Comparison of ENCODE assay signal across 22 cellular contexts in genomic region chr3:50453907-50454306, GRCh38. TPM values are rescaled to one million over a fixed set of nuclear protein-coding genes. Genes with fewer than 3 reads are reported as not detected.
DNase-seq lines count a peak whose midpoint lies in the region; ATAC-seq and TF ChIP-seq lines count a peak whose summit lies in the region.
"Had no signal": no experiment of that assay in that cellular context is flagged by ENCODE, and none has a peak within 500 bp of the region (broad histone marks: within the 10 kb centered on the region; RNA-seq: fewer than 3 reads in every experiment).

No MANE protein-coding gene starts in this region.

- no peaks in the 10 kb centered on the region for H3K23me2 ChIP-seq in H9 (ENCODE audit: insufficient read length, low read depth, low read length, poor library complexity, severe bottlenecking)

- no peak overlapping the region for H3K4ac ChIP-seq in H9 (ENCODE audit: low read depth, low read length)

- no peaks in the 10 kb centered on the region for H3K27me3 ChIP-seq in H9 (ENCODE audit: insufficient read depth, low read length)
- H3K27me3 ChIP-seq: BLaER1 treated with 17β-estradiol and CSF1 and Interleukin-3, amounts not matched to agents 10 nM and 100 nM had no signal

- no peak for ATAC-seq in Right ventricle myocardium inferior

- no peak overlapping the region for H2AK5ac ChIP-seq in H9 (ENCODE audit: insufficient read length, low read length)

- intact Hi-C loops in Right ventricle myocardium inferior (cut with DNase I) = no loop called here

- H2BK120ac ChIP-seq in H9 (ENCODE audit: low read depth, low read length, poor library complexity, severe bottlenecking) = no peak overlapping the region

- H3K4me2 ChIP-seq in H9 (ENCODE audit: insufficient read depth, insufficient read length, low read length) = no peak overlapping the region
- H3K4me2 ChIP-seq: BLaER1 treated with 17β-estradiol and CSF1 and Interleukin-3, amounts not matched to agents 10 nM and 100 nM had no signal

- H3K9me3 ChIP-seq in H9 (ENCODE audit: control insufficient read depth, low read depth, low read length) = no peaks in the 10 kb centered on the region
- H3K9me3 ChIP-seq: BLaER1 treated with 17β-estradiol and CSF1 and Interleukin-3, amounts not matched to agents 10 nM and 100 nM had no signal

- H4K5ac ChIP-seq in H9 (ENCODE audit: insufficient read length, low read depth, low read length) = no peak overlapping the region

- H3K18ac ChIP-seq in H9 (ENCODE audit: insufficient read length, low read depth, low read length) = no peak overlapping the region

- H3K14ac ChIP-seq in H9 (ENCODE audit: insufficient read depth, low read length) = no peak overlapping the region

- no peak overlapping the region for H3K27ac ChIP-seq in H9 (ENCODE audit: insufficient read length, low read depth, low read length)
- H3K27ac ChIP-seq: BLaER1 treated with 17β-estradiol and CSF1 and Interleukin-3, amounts not matched to agents 10 nM and 100 nM; HL-60; SK-N-MC had no signal

- H2BK5ac ChIP-seq in H9 (ENCODE audit: insufficient read length, low read length) = no peak overlapping the region

- no peak overlapping the region for H2AFZ ChIP-seq in H9 (ENCODE audit: low read length)

- WGBS in H9 (ENCODE audit: extremely low coverage, insufficient read length, low lambda C conversion rate) = no CpG with 5 or more reads among the region's 13 CpGs

- no peaks in the 10 kb centered on the region for H3K27me3 Mint-ChIP-seq in H9 (ENCODE audit: low read depth)
- H3K27me3 Mint-ChIP-seq in neural crest cell (ENCODE audit: low read depth) = no peaks in the 10 kb centered on the region

- H3K4me3 Mint-ChIP-seq in H9 (no peak overlapping the region), neural crest cell (no peak overlapping the region)
- H3K4me3 Mint-ChIP-seq: CD4-positive, alpha-beta memory T cell; IgD-negative memory B cell had no signal

- H3K36me3 Mint-ChIP-seq in H9 (ENCODE audit: insufficient read depth in 1 of 3, low read depth in 3 of 3) (no peaks in the 10 kb centered on the region), neural crest cell (ENCODE audit: low read depth) (no peaks in the 10 kb centered on the region)
- H3K36me3 Mint-ChIP-seq: CD4-positive, alpha-beta memory T cell; IgD-negative memory B cell had no signal

- H2BK12ac ChIP-seq in H9 (ENCODE audit: insufficient read length, low read depth, low read length) = no peak overlapping the region

- H3K56ac ChIP-seq in H9 (ENCODE audit: insufficient read length, low read depth, low read length) = no peak overlapping the region

- no peak overlapping the region for H2BK15ac ChIP-seq in H9 (ENCODE audit: low read depth, low read length)

- H3K9ac ChIP-seq in H9 (ENCODE audit: extremely low read depth, insufficient read length, low read length) = no peak overlapping the region
- H3K9ac ChIP-seq: BLaER1 treated with 17β-estradiol and CSF1 and Interleukin-3, amounts not matched to agents 10 nM and 100 nM had no signal

- DNase-seq in H9 (peak; percentile 57), SK-N-DZ (ENCODE audit: low spot score) (peak; percentile 64), ecto neural progenitor cell (ENCODE audit: low spot score) (peak; percentile 54), neural crest cell (ENCODE audit: low read depth, low spot score) (no peak), superior temporal gyrus (ENCODE audit: extremely low spot score) (no peak), SIG-M5 (lab: John Stamatoyannopoulos, UW) (no peak), Right ventricle myocardium inferior (ENCODE audit: missing footprints) (no peak), mesenteric fat pad (ENCODE audit: low spot score) (no peak)
- DNase-seq: CD4-positive, alpha-beta memory T cell; COR-L47; GOT3; NCI-H1105 treated with DMSO at 0.1 percent for 48 hours; NCI-H146; NCI-H1930; NCI-H2107; NCI-H446; NCI-H526 treated with DMSO at 0.1 percent for 48 hours; RPMI8226 had no signal

- no peak overlapping the region for H4K8ac ChIP-seq in H9 (replicated peaks; ENCODE audit: insufficient read length, low read depth, low read length)

- peaks cover 6% of the 10 kb centered on the region; the same call in 1 of the 2 replicates for H3K4me1 ChIP-seq in H9 (ENCODE audit: insufficient read depth, low read length)

- H3K79me2 ChIP-seq in H9 (ENCODE audit: insufficient read depth, low read length) = no peaks in the 10 kb centered on the region

- no peaks in the 10 kb centered on the region for H3K9me3 Mint-ChIP-seq in H9
- H3K9me3 Mint-ChIP-seq in neural crest cell = no peaks in the 10 kb centered on the region
- H3K9me3 Mint-ChIP-seq: CD4-positive, alpha-beta memory T cell; IgD-negative memory B cell had no signal

- no peak for TF ChIP-seq CTCF in H9 (conservative IDR thresholded peaks at IDR 0.05)
- no peak for TF ChIP-seq CTCF in neural crest cell (conservative IDR thresholded peaks at IDR 0.05)

- H4K20me1 ChIP-seq in H9 (ENCODE audit: control insufficient read depth, insufficient read depth, insufficient read length) = no peaks in the 10 kb centered on the region

- no peak overlapping the region for H4K91ac ChIP-seq in H9 (ENCODE audit: insufficient read length, low read depth, low read length)

- peak overlapping the region in 1 of 3 experiments; percentile 32; a peak in 1 of 7 replicates for H3K27ac Mint-ChIP-seq in H9
- H3K27ac Mint-ChIP-seq in neural crest cell (ENCODE audit: unreplicated experiment) = peak overlapping the region; percentile 35
- H3K27ac Mint-ChIP-seq: IgD-negative memory B cell had no signal

- H2BK20ac ChIP-seq in H9 (ENCODE audit: low read depth, low read length, poor library complexity, severe bottlenecking) = no peak overlapping the region

- no peak overlapping the region for H3K23ac ChIP-seq in H9 (ENCODE audit: insufficient read length, low read depth, low read length)

- H3T11ph ChIP-seq in H9 (ENCODE audit: low read length) = no peak overlapping the region

- no peaks in the 10 kb centered on the region for H3K79me1 ChIP-seq in H9 (ENCODE audit: insufficient read depth, low read depth, low read length, poor library complexity, severe bottlenecking)

- H3K4me1 Mint-ChIP-seq in H9 (peaks cover 33 to 56% of the 10 kb centered on the region in 2 experiments), neural crest cell (peaks cover 14% of the 10 kb centered on the region)
- H3K4me1 Mint-ChIP-seq: IgD-negative memory B cell had no signal

RNA-seq across cellular contexts. Expression of gene CACNA2D2, which starts 49.5 kb away (rescaled TPM):
- total RNA-seq in H9 (2021) = 27.7 and 28.1 TPM in 2 replicates
- polyA plus RNA-seq in SK-N-DZ (2014; cell fraction: cytosol; rRNA removed) = 1.4 and 1.7 TPM in 2 replicates
- 2.3 and 4.2 TPM in 2 replicates for polyA plus RNA-seq in SK-N-DZ (2014; cell fraction: nucleus; rRNA removed)
- 8.7 and 9.3 TPM in 2 replicates for total RNA-seq in neural crest cell
- total RNA-seq in Right ventricle myocardium inferior = 1.2 TPM
- 0.45 TPM for total RNA-seq in mesenteric fat pad

Comparison
In these comparisons a context has a peak if more than half of its experiments do, and no peak if none do; other contexts are left out.
1. DNase-seq: peak in H9 (single experiment), SK-N-DZ (single experiment) and ecto neural progenitor cell (single experiment); none in neural crest cell (single experiment), superior temporal gyrus (single experiment), SIG-M5 (single experiment), Right ventricle myocardium inferior (single experiment) and mesenteric fat pad (single experiment).